Comparison of ENCODE assay signal across 18 cellular contexts in the genomic region with DNA sequence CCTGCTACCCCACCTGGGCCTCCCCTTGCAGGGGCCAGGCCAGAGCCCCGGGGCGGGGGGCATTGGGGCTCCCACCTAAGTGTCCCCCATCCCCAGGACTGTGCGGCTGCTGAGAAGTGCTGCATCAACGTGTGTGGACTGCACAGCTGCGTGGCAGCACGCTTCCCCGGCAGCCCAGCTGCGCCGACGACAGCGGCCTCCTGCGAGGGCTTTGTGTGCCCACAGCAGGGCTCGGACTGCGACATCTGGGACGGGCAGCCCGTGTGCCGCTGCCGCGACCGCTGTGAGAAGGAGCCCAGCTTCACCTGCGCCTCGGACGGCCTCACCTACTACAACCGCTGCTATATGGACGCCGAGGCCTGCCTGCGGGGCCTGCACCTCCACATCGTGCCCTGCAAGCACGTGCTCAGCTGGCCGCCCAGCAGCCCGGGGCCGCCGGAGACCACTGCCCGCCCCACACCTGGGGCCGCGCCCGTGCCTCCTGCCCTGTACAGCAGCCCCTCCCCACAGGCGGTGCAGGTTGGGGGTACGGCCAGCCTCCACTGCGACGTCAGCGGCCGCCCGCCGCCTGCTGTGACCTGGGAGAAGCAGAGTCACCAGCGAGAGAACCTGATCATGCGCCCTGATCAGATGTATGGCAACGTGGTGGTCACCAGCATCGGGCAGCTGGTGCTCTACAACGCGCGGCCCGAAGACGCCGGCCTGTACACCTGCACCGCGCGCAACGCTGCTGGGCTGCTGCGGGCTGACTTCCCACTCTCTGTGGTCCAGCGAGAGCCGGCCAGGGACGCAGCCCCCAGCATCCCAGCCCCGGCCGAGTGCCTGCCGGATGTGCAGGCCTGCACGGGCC.
"Had no signal": no experiment of that assay in that cellular context is flagged by ENCODE, and none has a peak within 500 bp of the region (broad histone marks: within the 10 kb centered on the region; RNA-seq: fewer than 3 reads in every experiment).

No MANE protein-coding gene starts in this region.

- H3K36me3 Mint-ChIP-seq: mesothelial cell of epicardium had no signal

- H3K27ac ChIP-seq: cardiac muscle cell, colonic mucosa, heart left ventricle, right lobe of liver, tibial artery, vagina, VCaP had no signal

- H3K27ac Mint-ChIP-seq: activated CD8-positive, alpha-beta T cell treated with anti-CD3 and anti-CD28 coated beads for 36 hours; activated naive CD8-positive, alpha-beta T cell treated with anti-CD3 and anti-CD28 coated beads, Interleukin-2, amount 50 U/mL, for 24 hours; mesothelial cell of epicardium; stimulated activated memory B cell treated with anti-CD40 and anti-IgM and Interleukin-4, amounts not matched to agents 10 μg/mL and 1 μg/mL and 100 μg/mL, for 72 hours had no signal

- H3K27me3 ChIP-seq: cardiac muscle cell, colonic mucosa, heart left ventricle, right lobe of liver, vagina had no signal

- H3K4me3 ChIP-seq: cardiac muscle cell, colonic mucosa, heart left ventricle, right lobe of liver, tibial artery, vagina had no signal

- DNase-seq: activated CD4-positive, alpha-beta T cell treated with anti-CD3 and anti-CD28 coated beads for 4 hours; activated CD8-positive, alpha-beta memory T cell treated with anti-CD3 and anti-CD28 coated beads, Interleukin-2, amount 50 U/mL, for 48 hours; activated CD8-positive, alpha-beta T cell treated with anti-CD3 and anti-CD28 coated beads for 36 hours; activated naive CD4-positive, alpha-beta T cell treated with Interleukin-2 at 50 U/mL for 16 hours; activated naive CD8-positive, alpha-beta T cell treated with anti-CD3 and anti-CD28 coated beads, Interleukin-2, amount 50 U/mL, for 24 hours; colonic mucosa; effector CD4-positive, alpha-beta T cell; foreskin melanocyte; islet precursor cell; T-helper 1 cell; tibial artery had no signal

- ATAC-seq: activated CD8-positive, alpha-beta T cell treated with anti-CD3 and anti-CD28 coated beads for 36 hours; activated naive CD8-positive, alpha-beta T cell treated with anti-CD3 and anti-CD28 coated beads, Interleukin-2, amount 50 U/mL, for 24 hours; heart left ventricle; right lobe of liver; stimulated activated memory B cell treated with anti-CD40 and anti-IgM and Interleukin-4, amounts not matched to agents 10 μg/mL and 1 μg/mL and 100 μg/mL, for 72 hours had no signal

- H3K9me3 Mint-ChIP-seq: activated CD8-positive, alpha-beta T cell treated with anti-CD3 and anti-CD28 coated beads for 36 hours; activated naive CD8-positive, alpha-beta T cell treated with anti-CD3 and anti-CD28 coated beads, Interleukin-2, amount 50 U/mL, for 24 hours; mesothelial cell of epicardium; stimulated activated memory B cell treated with anti-CD40 and anti-IgM and Interleukin-4, amounts not matched to agents 10 μg/mL and 1 μg/mL and 100 μg/mL, for 72 hours had no signal

- H3K9me3 ChIP-seq: colonic mucosa, heart left ventricle, right lobe of liver, tibial artery, vagina had no signal

- H3K4me3 Mint-ChIP-seq: activated CD8-positive, alpha-beta T cell treated with anti-CD3 and anti-CD28 coated beads for 36 hours; activated naive CD8-positive, alpha-beta T cell treated with anti-CD3 and anti-CD28 coated beads, Interleukin-2, amount 50 U/mL, for 24 hours; mesothelial cell of epicardium; stimulated activated memory B cell treated with anti-CD40 and anti-IgM and Interleukin-4, amounts not matched to agents 10 μg/mL and 1 μg/mL and 100 μg/mL, for 72 hours had no signal

- H3K27me3 Mint-ChIP-seq: activated CD8-positive, alpha-beta T cell treated with anti-CD3 and anti-CD28 coated beads for 36 hours; stimulated activated memory B cell treated with anti-CD40 and anti-IgM and Interleukin-4, amounts not matched to agents 10 μg/mL and 1 μg/mL and 100 μg/mL, for 72 hours had no signal

- H3K36me3 ChIP-seq: colonic mucosa, right lobe of liver, vagina had no signal
